In genomic region chr4:143773998-143774898, GRCh38 we compare ENCODE assay signal across 8 cellular contexts.
DNase-seq lines count a peak whose midpoint lies in the region; ATAC-seq and TF ChIP-seq lines count a peak whose summit lies in the region.

No MANE protein-coding gene starts in this region.

- H3K27me3 Mint-ChIP-seq in brain = peaks cover 3% of the 10 kb centered on the region

- H3K4me3 ChIP-seq in Peyer's patch (no peak overlapping the region), left lung (no peak overlapping the region)

- H3K27ac ChIP-seq in Peyer's patch = no peak overlapping the region
- no peak overlapping the region for H3K27ac ChIP-seq in left lung

- TF ChIP-seq CTCF in Peyer's patch (IDR thresholded peaks at IDR 0.05) = peak; percentile 22 to 67 (median 56)
- peak; percentile 42 to 64 for TF ChIP-seq CTCF in brain (conservative IDR thresholded peaks at IDR 0.05)
- TF ChIP-seq CTCF in left lung (IDR thresholded peaks at IDR 0.05) = peak; percentile 47 to 48

- H3K36me3 Mint-ChIP-seq in brain = no peaks in the 10 kb centered on the region

- no peak for TF ChIP-seq POLR2A in Peyer's patch (IDR thresholded peaks at IDR 0.05)

- peaks cover 0 to 10% (median 8%) of the 10 kb centered on the region in 5 experiments for H3K9me3 Mint-ChIP-seq in brain

- ATAC-seq in GM19463 (IDR thresholded peaks at IDR 0.05; ENCODE audit: unreplicated experiment) = peak; percentile 100
- peak; percentile 100 for ATAC-seq in HG03442 (IDR thresholded peaks at IDR 0.05; ENCODE audit: unreplicated experiment)
- ATAC-seq in left lung = peak; percentile 99

- H3K27me3 ChIP-seq in Peyer's patch = no peaks in the 10 kb centered on the region
- H3K27me3 ChIP-seq in left lung = no peaks in the 10 kb centered on the region

- H3K4me1 Mint-ChIP-seq in brain = peaks cover 15% of the 10 kb centered on the region

- intact Hi-C loops in left lung (cut with DNase I) = no loop called here

- no peak overlapping the region for H3K27ac Mint-ChIP-seq in brain

- H3K36me3 ChIP-seq in Peyer's patch (no peaks in the 10 kb centered on the region), left lung (no peaks in the 10 kb centered on the region)

- DNase-seq in NCI-H1092 treated with DMSO at 0.1 percent for 48 hours (lab: John Stamatoyannopoulos, UW) (peak; percentile 10), NCI-H1092 (lab: John Stamatoyannopoulos, UW) (no peak), Peyer's patch (peak; percentile 42 to 73 (median 58)), left lung (peak; percentile 20 to 35)
- DNase-seq in stimulated activated CD8-positive, alpha-beta memory T cell treated with anti-CD3 and anti-CD28 coated beads, Interleukin-7, amount 100 ng/mL, for 48 hours (ENCODE audit: extremely low read depth in 1 of 2, low read depth in 1 of 2) = peak; percentile 9 to 34

- no peaks in the 10 kb centered on the region for H3K4me1 ChIP-seq in Peyer's patch
- no peaks in the 10 kb centered on the region for H3K4me1 ChIP-seq in left lung

- H3K4me3 Mint-ChIP-seq in brain = no peak overlapping the region

- H3K9me3 ChIP-seq in Peyer's patch (no peaks in the 10 kb centered on the region), left lung (no peaks in the 10 kb centered on the region)
